2 cellular contexts compared by ENCODE assay signal in the genomic region with DNA sequence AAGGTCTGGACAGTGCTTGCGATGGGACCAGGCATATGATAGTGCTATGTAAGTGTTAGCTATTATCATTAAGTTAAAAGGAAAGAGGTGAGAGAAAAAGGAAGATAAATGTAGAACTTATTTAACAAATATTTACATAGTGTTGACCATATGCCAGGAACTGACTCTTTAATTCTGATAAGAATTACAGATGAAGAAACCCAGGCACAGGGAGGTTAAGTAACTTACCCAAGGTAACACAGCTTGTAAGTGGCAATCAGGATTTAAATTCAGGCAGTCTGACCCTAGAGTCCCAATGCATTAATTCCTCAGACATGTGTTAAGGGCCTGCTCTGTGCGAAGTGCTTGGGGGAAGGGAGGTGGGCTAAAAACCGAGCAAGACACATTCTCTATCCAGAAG.
A peak's percentile ranks its signal among the peaks of the same experiment; 100 is the strongest.
TF ChIP-seq lines count a peak whose summit lies in the region.

No MANE protein-coding gene starts in this region.

TF ChIP-seq in A549, 52 proteins besides CTCF, POLR2A, EP300 and RAD21:
- TF ChIP-seq KDM5A (IDR thresholded peaks at IDR 0.05) (no peak), ELK1 (IDR thresholded peaks at IDR 0.05; ENCODE audit: low read depth, low read length) (no peak), MAX (IDR thresholded peaks at IDR 0.05) (no peak), JUNB (IDR thresholded peaks at IDR 0.05) (no peak), MYC (IDR thresholded peaks at IDR 0.05; ENCODE audit: borderline replicate concordance, low read length) (no peak), JUN (IDR thresholded peaks at IDR 0.05) (no peak), HMGXB4 (CRISPR knock-in tag; IDR thresholded peaks at IDR 0.05; ENCODE audit: borderline replicate concordance) (no peak), RCOR1 (IDR thresholded peaks at IDR 0.05; ENCODE audit: low read depth, low read length) (no peak), CBX2 (IDR thresholded peaks at IDR 0.05; ENCODE audit: borderline replicate concordance, low read depth) (no peak), NR3C1 (IDR thresholded peaks at IDR 0.05) (no peak), ESRRA (IDR thresholded peaks at IDR 0.05; ENCODE audit: borderline replicate concordance, low read length) (no peak), GATA3 (IDR thresholded peaks at IDR 0.05; ENCODE audit: borderline replicate concordance) (no peak), REST (IDR thresholded peaks at IDR 0.05) (no peak)

TF ChIP-seq in K562, 482 proteins besides CTCF, POLR2A, EP300 and RAD21:
- no peak for TF ChIP-seq MYBL2 (IDR thresholded peaks at IDR 0.05; ENCODE audit: low read depth)
- no peak for TF ChIP-seq MYBL2 (CRISPR knock-in tag; IDR thresholded peaks at IDR 0.05; ENCODE audit: borderline replicate concordance)
- TF ChIP-seq RBM25 (IDR thresholded peaks at IDR 0.05; ENCODE audit: low read depth, low read length, severe bottlenecking) = peak; percentile 64
